Comparison of ENCODE assay signal across 19 cellular contexts in the genomic region with DNA sequence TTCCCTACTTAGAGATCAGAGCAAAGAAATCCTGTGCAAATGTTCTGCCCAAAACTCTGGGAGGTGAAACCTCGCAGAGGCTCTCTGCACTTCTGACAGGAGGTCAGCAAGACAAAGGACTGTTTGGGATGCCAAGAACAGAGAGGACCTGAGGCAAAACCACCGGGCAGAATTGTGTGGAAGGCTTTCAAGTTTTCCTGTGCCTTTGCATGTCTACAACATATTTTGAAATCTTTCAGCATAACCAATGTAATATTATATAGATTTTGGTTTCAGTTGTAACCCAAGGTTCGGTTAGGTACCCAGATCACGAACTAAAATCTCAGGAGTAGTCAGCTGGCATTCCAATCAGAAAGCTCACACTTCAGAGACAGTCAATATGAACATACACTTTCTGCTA.
"Had no signal": no experiment of that assay in that cellular context is flagged by ENCODE, and none has a peak within 500 bp of the region (broad histone marks: within the 10 kb centered on the region; RNA-seq: fewer than 3 reads in every experiment).

No MANE protein-coding gene starts in this region.

- H3K9me3 ChIP-seq: transverse colon had no signal

- H3K4me1 Mint-ChIP-seq: activated CD4-positive, alpha-beta memory T cell treated with anti-CD3 and anti-CD28 coated beads, Interleukin-2, amount 10 ng/mL, durations not matched to agents 7 days and 5 days; activated naive CD4-positive, alpha-beta T cell treated with anti-CD3 and anti-CD28 coated beads, Interleukin-2, amount 50 U/mL, for 24 hours had no signal

- ATAC-seq: activated T-cell treated with anti-CD3 and anti-CD28 coated beads, Interleukin-2, amount 50 U/mL, for 4 hours; WTC11 had no signal

- H3K4me3 ChIP-seq: hepatocyte, transverse colon had no signal

- FAIRE-seq: TTC549 had no signal

- H3K4me2 ChIP-seq: hepatocyte had no signal

- H3K27ac Mint-ChIP-seq: activated CD4-positive, alpha-beta memory T cell treated with anti-CD3 and anti-CD28 coated beads, Interleukin-2, amount 10 ng/mL, durations not matched to agents 7 days and 5 days; activated naive CD4-positive, alpha-beta T cell treated with anti-CD3 and anti-CD28 coated beads, Interleukin-2, amount 50 U/mL, for 24 hours; nephron; WTC11 had no signal

- H3K4me3 Mint-ChIP-seq: activated CD4-positive, alpha-beta memory T cell treated with anti-CD3 and anti-CD28 coated beads, Interleukin-2, amount 10 ng/mL, durations not matched to agents 7 days and 5 days; activated naive CD4-positive, alpha-beta T cell treated with anti-CD3 and anti-CD28 coated beads, Interleukin-2, amount 50 U/mL, for 24 hours; activated T-cell treated with anti-CD3 and anti-CD28 coated beads, Interleukin-2, amount 50 U/mL, for 4 hours; brain; nephron; WTC11 had no signal

- H2AFZ ChIP-seq: hepatocyte had no signal

- H3K27me3 Mint-ChIP-seq: brain had no signal

- H3K27me3 ChIP-seq: hepatocyte, transverse colon had no signal

- H3K9me3 Mint-ChIP-seq: activated naive CD4-positive, alpha-beta T cell treated with anti-CD3 and anti-CD28 coated beads, Interleukin-2, amount 50 U/mL, for 24 hours had no signal

- H3K79me2 ChIP-seq: hepatocyte had no signal

- DNase-seq: activated CD4-positive, alpha-beta memory T cell treated with anti-CD3 and anti-CD28 coated beads, Interleukin-2, amount 10 ng/mL, durations not matched to agents 7 days and 5 days; activated CD4-positive, alpha-beta T cell treated with anti-CD3 and anti-CD28 coated beads for 4 hours; activated effector memory CD4-positive, alpha-beta T cell treated with Interleukin-2 at 50 U/mL for 16 hours; activated T-cell treated with anti-CD3 and anti-CD28 coated beads, Interleukin-2, amount 50 U/mL, for 4 hours; effector CD8-positive, alpha-beta T cell; islet precursor cell; nucleus accumbens; stimulated activated CD4-positive, alpha-beta T cell treated with anti-CD3 and anti-CD28 coated beads, Interleukin-15, amount 100 ng/mL, for 24 hours; stimulated activated CD4-positive, alpha-beta T cell treated with anti-CD3 and anti-CD28 coated beads, Interleukin-4, amount 100 ng/mL, for 4 hours; stimulated activated CD8-positive, alpha-beta memory T cell treated with anti-CD3 and anti-CD28 coated beads, Interleukin-4, amount 100 ng/mL, for 48 hours; stimulated activated naive CD4-positive, alpha-beta T cell treated with Interleukin-2 at 50 U/mL for 16 hours; substantia nigra; transverse colon had no signal

- H3K36me3 ChIP-seq: transverse colon had no signal

- H3K27ac ChIP-seq: hepatocyte, transverse colon had no signal

- H3K36me3 Mint-ChIP-seq: activated naive CD4-positive, alpha-beta T cell treated with anti-CD3 and anti-CD28 coated beads, Interleukin-2, amount 50 U/mL, for 24 hours had no signal
